In the genomic region with DNA sequence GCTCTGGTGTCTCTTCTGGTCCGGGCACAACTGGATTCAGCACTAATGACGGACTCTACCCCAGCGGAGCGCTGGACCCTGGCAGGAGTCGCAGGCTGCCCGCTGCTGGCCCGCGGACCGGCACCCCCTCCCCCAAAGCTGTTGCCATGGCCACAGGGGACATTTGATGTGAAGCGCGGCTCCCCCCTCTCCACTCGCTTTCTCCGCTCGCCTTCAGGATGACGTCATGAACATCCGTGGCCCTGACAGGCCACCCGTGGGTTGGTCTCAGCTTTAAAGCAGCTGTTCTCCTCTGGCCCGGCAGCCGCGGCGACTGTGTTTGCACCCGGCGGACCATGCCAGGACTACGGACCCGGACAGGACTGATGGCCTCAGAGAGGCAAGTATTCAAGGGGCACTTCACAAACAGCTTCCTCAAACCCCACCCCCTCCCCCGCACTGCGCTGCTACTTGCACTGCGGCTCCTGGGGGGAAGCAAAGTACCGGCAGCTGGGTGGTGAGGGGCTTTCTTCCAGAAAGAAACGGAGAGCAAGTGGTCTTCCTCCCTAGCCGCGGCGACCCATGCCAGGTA, we compare ENCODE assay signal across 11 cellular contexts. TPM values are rescaled to one million over a fixed set of nuclear protein-coding genes. Genes with fewer than 3 reads are reported as not detected.
DNase-seq lines count a peak whose midpoint lies in the region; ATAC-seq and TF ChIP-seq lines count a peak whose summit lies in the region.
"Had no signal": no experiment of that assay in that cellular context is flagged by ENCODE, and none has a peak within 500 bp of the region (broad histone marks: within the 10 kb centered on the region; RNA-seq: fewer than 3 reads in every experiment).

No MANE protein-coding gene starts in this region.

- H3K4me1 Mint-ChIP-seq in activated T-cell treated with anti-CD3 and anti-CD28 coated beads, Interleukin-2, amount 50 U/mL, for 24 hours (ENCODE audit: low read depth), result peaks cover 28% of the 10 kb centered on the region

- H3K36me3 ChIP-seq in iPS-18a (ENCODE audit: control insufficient read depth, low read depth, low read length), result no peaks in the 10 kb centered on the region
- H3K36me3 ChIP-seq in smooth muscle cell (ENCODE audit: low read depth), result no peaks in the 10 kb centered on the region
- H3K36me3 ChIP-seq: lower lobe of right lung had no signal

- no peaks in the 10 kb centered on the region for H3K9me3 Mint-ChIP-seq in activated T-cell treated with anti-CD3 and anti-CD28 coated beads, Interleukin-2, amount 50 U/mL, for 24 hours

- peaks cover 70% of the 10 kb centered on the region for H3K27me3 Mint-ChIP-seq in activated T-cell treated with anti-CD3 and anti-CD28 coated beads, Interleukin-2, amount 50 U/mL, for 24 hours

- H3K9me3 ChIP-seq in iPS-18a (ENCODE audit: control insufficient read depth, low read depth, low read length) (no peaks in the 10 kb centered on the region), smooth muscle cell (replicated peaks; ENCODE audit: low read depth) (no peaks in the 10 kb centered on the region)
- H3K9me3 ChIP-seq: lower lobe of right lung had no signal

- no peaks in the 10 kb centered on the region for H3F3A ChIP-seq in smooth muscle cell (ENCODE audit: low read depth)

- H2AFZ ChIP-seq in smooth muscle cell (ENCODE audit: low read depth), result no peak overlapping the region

- H3K36me3 Mint-ChIP-seq in activated T-cell treated with anti-CD3 and anti-CD28 coated beads, Interleukin-2, amount 50 U/mL, for 24 hours (ENCODE audit: low read depth), result no peaks in the 10 kb centered on the region

- ATAC-seq in GM21619 (IDR thresholded peaks at IDR 0.05; ENCODE audit: unreplicated experiment) (no peak), HG02870 (IDR thresholded peaks at IDR 0.05; ENCODE audit: unreplicated experiment) (no peak)
- ATAC-seq: lower lobe of right lung had no signal

- H3K4me3 ChIP-seq in iPS-18a (ENCODE audit: low read length) (peak overlapping the region; percentile 41), smooth muscle cell (peak overlapping the region; percentile 5)
- H3K4me3 ChIP-seq: lower lobe of right lung had no signal

- H3K4me2 ChIP-seq in smooth muscle cell, result peak overlapping the region; percentile 78

- H4K20me1 ChIP-seq in smooth muscle cell (ENCODE audit: low read depth), result no peaks in the 10 kb centered on the region

- peaks cover 19% of the 10 kb centered on the region for H3K4me1 ChIP-seq in iPS-18a (ENCODE audit: control insufficient read depth, low read depth, low read length)
- peaks cover 21% of the 10 kb centered on the region for H3K4me1 ChIP-seq in smooth muscle cell (ENCODE audit: low read depth)

- 2% methylated on average over 30 of the region's 33 CpGs for WGBS in smooth muscle cell (ENCODE audit: low lambda C conversion rate)

- peak overlapping the region; percentile 47 for H3K4me3 Mint-ChIP-seq in activated T-cell treated with anti-CD3 and anti-CD28 coated beads, Interleukin-2, amount 50 U/mL, for 24 hours

- H3K27me3 ChIP-seq in iPS-18a (ENCODE audit: control insufficient read depth, insufficient read depth, low read length) (peaks cover 76% of the 10 kb centered on the region), smooth muscle cell (ENCODE audit: low read depth) (peaks cover 84% of the 10 kb centered on the region)

- no peak overlapping the region for H3K27ac Mint-ChIP-seq in activated T-cell treated with anti-CD3 and anti-CD28 coated beads, Interleukin-2, amount 50 U/mL, for 24 hours

- DNase-seq in activated T-cell treated with anti-CD3 and anti-CD28 coated beads, Interleukin-2, amount 50 U/mL, for 24 hours, result no peak
- DNase-seq in activated T-cell treated with anti-CD3 and anti-CD28 coated beads, Interleukin-2, amount 50 U/mL, for 1 hour, result no peak
- DNase-seq in SK-N-DZ (ENCODE audit: low spot score) (peak; percentile 84), smooth muscle cell (lab: John Stamatoyannopoulos, UW; ENCODE audit: unreplicated experiment) (no peak), AG08395 (ENCODE audit: low spot score) (no peak)
- DNase-seq: lower lobe of right lung, NCI-H446 had no signal

- no peak overlapping the region for H3K9ac ChIP-seq in iPS-18a (ENCODE audit: low read length)
- no peak overlapping the region for H3K9ac ChIP-seq in smooth muscle cell (ENCODE audit: low read depth)

- H3K27ac ChIP-seq in iPS-18a (ENCODE audit: low read length) (no peak overlapping the region), smooth muscle cell (ENCODE audit: low read depth) (no peak overlapping the region)
- H3K27ac ChIP-seq: epithelial cell of prostate, lower lobe of right lung had no signal

- H3K79me2 ChIP-seq in smooth muscle cell (ENCODE audit: low read depth), result no peaks in the 10 kb centered on the region

- no peak for TF ChIP-seq CTCF in smooth muscle cell (IDR thresholded peaks at IDR 0.05; ENCODE audit: borderline replicate concordance, insufficient read depth, poor library complexity, severe bottlenecking)

RNA-seq across cellular contexts. Expression of a gene that starts 16.7 kb away (rescaled TPM):
- polyA plus RNA-seq in SK-N-DZ (2014; cell fraction: cytosol; rRNA removed), result 54.6 and 62.0 TPM in 2 replicates
- 58.0 and 62.1 TPM in 2 replicates for polyA plus RNA-seq in SK-N-DZ (2014; cell fraction: nucleus; rRNA removed)
- 44.5 and 50.1 TPM in 2 replicates for total RNA-seq in smooth muscle cell
- polyA plus RNA-seq in smooth muscle cell, result 53.3 and 57.6 TPM in 2 replicates

RNA-seq across cellular contexts. Expression of a gene that starts 34.4 kb away (rescaled TPM):
- 2.3 and 3.0 TPM in 2 replicates for polyA plus RNA-seq in SK-N-DZ (2014; cell fraction: cytosol; rRNA removed)
- 1.5 and 5.3 TPM in 2 replicates for polyA plus RNA-seq in SK-N-DZ (2014; cell fraction: nucleus; rRNA removed)
- total RNA-seq in smooth muscle cell, result 0.81 and 1.2 TPM in 2 replicates
- 1.1 and 2.6 TPM in 2 replicates for polyA plus RNA-seq in smooth muscle cell

RNA-seq across cellular contexts. Expression of a gene that starts 58.0 kb away (rescaled TPM):
- 14.9 and 16.0 TPM in 2 replicates for polyA plus RNA-seq in SK-N-DZ (2014; cell fraction: cytosol; rRNA removed)
- polyA plus RNA-seq in SK-N-DZ (2014; cell fraction: nucleus; rRNA removed), result 15.8 and 20.4 TPM in 2 replicates
- total RNA-seq in smooth muscle cell, result 5.6 and 6.0 TPM in 2 replicates
- polyA plus RNA-seq in smooth muscle cell, result 4.3 and 6.5 TPM in 2 replicates
